ENCODE assay signal across 1 cellular context in the genomic region with DNA sequence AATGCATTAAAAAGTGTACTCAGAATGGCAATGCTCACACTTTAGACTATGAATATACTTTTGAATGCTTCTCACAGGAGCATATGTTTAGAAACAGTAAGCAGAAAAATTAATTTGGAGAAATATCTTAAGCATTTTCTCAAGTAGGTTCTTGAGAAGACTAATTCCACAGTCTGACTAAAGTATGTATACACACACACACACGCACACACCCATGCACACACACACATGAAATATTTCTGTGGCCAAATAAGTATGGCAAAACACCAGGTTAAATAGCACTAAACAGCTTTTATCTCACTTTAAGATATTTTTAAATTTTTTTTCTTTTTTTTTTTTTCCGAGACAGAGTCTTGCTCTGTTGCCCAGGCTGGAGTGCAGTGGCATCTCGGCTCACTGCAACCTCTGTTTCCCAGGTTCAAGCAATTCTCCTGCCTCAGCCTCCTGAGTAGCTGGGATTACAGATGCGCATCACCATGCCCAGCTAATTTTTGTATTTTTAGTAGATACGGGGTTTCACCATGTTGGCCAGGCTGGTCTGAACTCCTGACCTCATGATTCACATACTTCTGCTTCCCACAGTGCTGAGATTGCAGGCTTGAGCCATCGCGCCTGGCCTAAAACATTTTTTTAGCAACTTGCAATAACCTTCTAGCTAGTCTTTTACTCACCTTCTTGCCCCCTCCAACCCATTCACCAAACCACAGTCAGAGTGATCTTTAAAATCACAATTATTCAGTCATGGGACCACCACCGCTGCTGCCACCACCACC.
TF ChIP-seq lines count a peak whose summit lies in the region.

No MANE protein-coding gene starts in this region.

TF ChIP-seq in IMR-90, 13 proteins besides CTCF, POLR2A, EP300 and RAD21 (continued from another document):
- TF ChIP-seq CEBPB (IDR thresholded peaks at IDR 0.05; ENCODE audit: low read depth, low read length) = no peak
- no peak for TF ChIP-seq MAFK (IDR thresholded peaks at IDR 0.05; ENCODE audit: low read depth, low read length)
- TF ChIP-seq NFE2L2 (IDR thresholded peaks at IDR 0.05; ENCODE audit: low read depth, low read length) = no peak
- no peak for TF ChIP-seq CHD1 (IDR thresholded peaks at IDR 0.05; ENCODE audit: low read depth, low read length)
